In genomic region chr13:21799671-21800070, GRCh38 we compare ENCODE assay signal across 24 cellular contexts.
"Had no signal": no experiment of that assay in that cellular context is flagged by ENCODE, and none has a peak within 500 bp of the region (broad histone marks: within the 10 kb centered on the region; RNA-seq: fewer than 3 reads in every experiment).

No MANE protein-coding gene starts in this region.

- H3K4me3 ChIP-seq: MG63 had no signal

- H3K36me3 ChIP-seq: MG63 had no signal

- H3K27ac ChIP-seq: HL-60, RWPE1 had no signal

- H3K9me3 ChIP-seq: MG63, SK-N-SH had no signal

- H3K27me3 ChIP-seq: MG63 had no signal

- DNase-seq: KBM-7; MG63; NCI-H1092; NCI-H1105 treated with DMSO at 0.1 percent for 48 hours; NCI-H1417 treated with DMSO at 0.1 percent for 48 hours; NCI-H146; NCI-H1694 treated with DMSO at 0.1 percent for 48 hours; NCI-H1930; NCI-H2081; NCI-H2107; NCI-H2171 treated with DMSO at 0.1 percent for 48 hours; NCI-H446; NCI-H510A; NCI-H524 treated with DMSO at 0.1 percent for 48 hours; NCI-H69; NK-92 treated with Interleukin-12 subunit alpha and Interleukin-12 subunit beta, amount 100 ng/mL, for 24 hours; PC-3; SHP77; SK-N-SH; SW 1271; T-cell had no signal

- ATAC-seq: Panc1, PC-3, T-cell had no signal
